Comparison of ENCODE assay signal across 7 cellular contexts in genomic region chr10:87866575-87866974, GRCh38. TPM values are rescaled to one million over a fixed set of nuclear protein-coding genes. Genes with fewer than 3 reads are reported as not detected.
A peak's percentile ranks its signal among the peaks of the same experiment; 100 is the strongest.
DNase-seq lines count a peak whose midpoint lies in the region; ATAC-seq and TF ChIP-seq lines count a peak whose summit lies in the region.

No MANE protein-coding gene starts in this region.

- peak overlapping the region; percentile 77 for H3K4me3 ChIP-seq in right cardiac atrium (ENCODE audit: low read length)

- 3% methylated on average over 3 of the region's 3 CpGs for WGBS in right cardiac atrium

- H3K4me3 Mint-ChIP-seq in HFFc6, result peak overlapping the region; percentile 96
- peak overlapping the region; percentile 97 for H3K4me3 Mint-ChIP-seq in activated B cell treated with CpG ODN at 0.5 μM for 24 hours
- H3K4me3 Mint-ChIP-seq in stimulated activated memory B cell treated with anti-CD40 and anti-IgM and Interleukin-4, amounts not matched to agents 10 μg/mL and 1 μg/mL and 100 μg/mL, for 72 hours, result peak overlapping the region; percentile 92

- intact Hi-C loops in activated B cell treated with CpG ODN at 0.5 μM for 24 hours (cut with micrococcal nuclease) (no loop called here), right cardiac atrium (cut with DNase I) (loop anchor here in 2 of 4 donors (5.0 to 10.0 kb wide), 3 partner anchors 248 to 521 kb away; no protein-coding TSS in a partner anchor)

- POLR2A ChIA-PET in activated B cell treated with CpG ODN at 0.5 μM for 24 hours (lab: Charles Lee), result interaction anchor here (0.7 to 8.5 kb wide), 4 partner anchors 225 to 716 kb away, joined by 3 to 257 read pairs (median 112); no protein-coding TSS in a partner anchor

- CTCF ChIA-PET in activated B cell treated with CpG ODN at 0.5 μM for 24 hours (lab: Charles Lee), result interaction anchor here (1.3 to 6.6 kb wide), 3 partner anchors 242 to 522 kb away, joined by 3 to 112 read pairs (median 3); no protein-coding TSS in a partner anchor

- TF ChIP-seq CTCF in HFFc6 (IDR thresholded peaks at IDR 0.05), result no peak
- no peak for TF ChIP-seq CTCF in activated B cell treated with CpG ODN at 0.5 μM for 24 hours (IDR thresholded peaks at IDR 0.05)

- H3K27ac Mint-ChIP-seq in HFFc6, result peak overlapping the region; percentile 83
- H3K27ac Mint-ChIP-seq in activated B cell treated with CpG ODN at 0.5 μM for 24 hours, result no peak overlapping the region
- peak overlapping the region; percentile 70 for H3K27ac Mint-ChIP-seq in stimulated activated memory B cell treated with anti-CD40 and anti-IgM and Interleukin-4, amounts not matched to agents 10 μg/mL and 1 μg/mL and 100 μg/mL, for 72 hours

- H3K4me1 Mint-ChIP-seq in HFFc6 (ENCODE audit: low read depth) (peaks cover 37% of the 10 kb centered on the region), activated B cell treated with CpG ODN at 0.5 μM for 24 hours (peaks cover 52% of the 10 kb centered on the region)
- H3K4me1 Mint-ChIP-seq in stimulated activated memory B cell treated with anti-CD40 and anti-IgM and Interleukin-4, amounts not matched to agents 10 μg/mL and 1 μg/mL and 100 μg/mL, for 72 hours, result peaks cover 54% of the 10 kb centered on the region

- no peaks in the 10 kb centered on the region for H3K27me3 ChIP-seq in right cardiac atrium (ENCODE audit: control insufficient read depth, insufficient read depth)

- DNase-seq in HFFc6 (no peak), activated B cell treated with CpG ODN at 0.5 μM for 24 hours (no peak), right cardiac atrium (no peak), COR-L47 (lab: John Stamatoyannopoulos, UW) (no peak), substantia nigra (lab: John Stamatoyannopoulos, UW) (no peak), SIG-M5 treated with dmso at 0.1 percent for 504 hours (lab: John Stamatoyannopoulos, UW; ENCODE audit: unreplicated experiment) (no peak)

- H3K27me3 Mint-ChIP-seq in HFFc6 (ENCODE audit: insufficient read depth) (peaks cover 3% of the 10 kb centered on the region; the same call in 1 of the 2 replicates), activated B cell treated with CpG ODN at 0.5 μM for 24 hours (no peaks in the 10 kb centered on the region)
- no peaks in the 10 kb centered on the region for H3K27me3 Mint-ChIP-seq in stimulated activated memory B cell treated with anti-CD40 and anti-IgM and Interleukin-4, amounts not matched to agents 10 μg/mL and 1 μg/mL and 100 μg/mL, for 72 hours

- ATAC-seq in activated B cell treated with CpG ODN at 0.5 μM for 24 hours (ENCODE audit: low read depth) (no peak), right cardiac atrium (no peak)
- no peak for ATAC-seq in stimulated activated memory B cell treated with anti-CD40 and anti-IgM and Interleukin-4, amounts not matched to agents 10 μg/mL and 1 μg/mL and 100 μg/mL, for 72 hours

- H3K9me3 ChIP-seq in right cardiac atrium (ENCODE audit: control insufficient read depth, low read length), result no peaks in the 10 kb centered on the region

- H3K9me3 Mint-ChIP-seq in HFFc6 (no peaks in the 10 kb centered on the region), activated B cell treated with CpG ODN at 0.5 μM for 24 hours (no peaks in the 10 kb centered on the region)
- H3K9me3 Mint-ChIP-seq in stimulated activated memory B cell treated with anti-CD40 and anti-IgM and Interleukin-4, amounts not matched to agents 10 μg/mL and 1 μg/mL and 100 μg/mL, for 72 hours, result no peaks in the 10 kb centered on the region

- H3K4me1 ChIP-seq in right cardiac atrium (ENCODE audit: control insufficient read depth, insufficient read depth, low read length), result peaks cover 3% of the 10 kb centered on the region

- peaks cover 45% of the 10 kb centered on the region for H3K36me3 Mint-ChIP-seq in HFFc6 (ENCODE audit: low read depth)
- peaks cover 60% of the 10 kb centered on the region for H3K36me3 Mint-ChIP-seq in activated B cell treated with CpG ODN at 0.5 μM for 24 hours (ENCODE audit: low read depth)
- peaks cover 20% of the 10 kb centered on the region for H3K36me3 Mint-ChIP-seq in stimulated activated memory B cell treated with anti-CD40 and anti-IgM and Interleukin-4, amounts not matched to agents 10 μg/mL and 1 μg/mL and 100 μg/mL, for 72 hours

- H3K27ac ChIP-seq in right cardiac atrium (ENCODE audit: low read length), result no peak overlapping the region
- H3K27ac ChIP-seq in substantia nigra (ENCODE audit: low read depth, low read length, poor library complexity, severe bottlenecking), result no peak overlapping the region

RNA-seq across cellular contexts. Expression of gene PTEN, which starts 3.1 kb away (rescaled TPM):
- total RNA-seq in HFFc6 (2021; fragmentation: NEBNext Ultra II Directional; extraction: Animal tissue kit (Norgen Biotek cat#: 25700)), result 10 to 100 TPM; 49.3 to 72.7 (median 63.5) TPM
- total RNA-seq in activated B cell treated with CpG ODN at 0.5 μM for 24 hours (172 and 227 TPM in 2 replicates), right cardiac atrium (10 to 100 TPM; 72.5 to 80.2 (median 75.5) TPM)
- 28.2 TPM for polyA plus RNA-seq in right cardiac atrium

RNA-seq across cellular contexts. Expression of gene KLLN, which starts 3.2 kb away (rescaled TPM):
- under 1 TPM; 0.65 to 0.77 (median 0.73) TPM for total RNA-seq in HFFc6 (2021; fragmentation: NEBNext Ultra II Directional; extraction: Animal tissue kit (Norgen Biotek cat#: 25700))
- total RNA-seq in activated B cell treated with CpG ODN at 0.5 μM for 24 hours (2.4 and 2.6 TPM in 2 replicates), right cardiac atrium (under 1 TPM; 0.42 to 0.93 (median 0.49) TPM)
- polyA plus RNA-seq in right cardiac atrium, result 0.29 TPM

RNA-seq across cellular contexts. Expression of gene ATAD1, which starts 48.5 kb away (rescaled TPM):
- 10 to 100 TPM; 33.4 to 44.4 (median 35.8) TPM for total RNA-seq in HFFc6 (2021; fragmentation: NEBNext Ultra II Directional; extraction: Animal tissue kit (Norgen Biotek cat#: 25700))
- total RNA-seq in activated B cell treated with CpG ODN at 0.5 μM for 24 hours (34.7 and 42.6 TPM in 2 replicates), right cardiac atrium (100 to 1,000 TPM in 3 of 4 donors, 10 to 100 TPM in 1; 96.8 to 163 (median 111) TPM)
- 46.3 TPM for polyA plus RNA-seq in right cardiac atrium
